ENCODE assay signal across 8 cellular contexts in the genomic region with DNA sequence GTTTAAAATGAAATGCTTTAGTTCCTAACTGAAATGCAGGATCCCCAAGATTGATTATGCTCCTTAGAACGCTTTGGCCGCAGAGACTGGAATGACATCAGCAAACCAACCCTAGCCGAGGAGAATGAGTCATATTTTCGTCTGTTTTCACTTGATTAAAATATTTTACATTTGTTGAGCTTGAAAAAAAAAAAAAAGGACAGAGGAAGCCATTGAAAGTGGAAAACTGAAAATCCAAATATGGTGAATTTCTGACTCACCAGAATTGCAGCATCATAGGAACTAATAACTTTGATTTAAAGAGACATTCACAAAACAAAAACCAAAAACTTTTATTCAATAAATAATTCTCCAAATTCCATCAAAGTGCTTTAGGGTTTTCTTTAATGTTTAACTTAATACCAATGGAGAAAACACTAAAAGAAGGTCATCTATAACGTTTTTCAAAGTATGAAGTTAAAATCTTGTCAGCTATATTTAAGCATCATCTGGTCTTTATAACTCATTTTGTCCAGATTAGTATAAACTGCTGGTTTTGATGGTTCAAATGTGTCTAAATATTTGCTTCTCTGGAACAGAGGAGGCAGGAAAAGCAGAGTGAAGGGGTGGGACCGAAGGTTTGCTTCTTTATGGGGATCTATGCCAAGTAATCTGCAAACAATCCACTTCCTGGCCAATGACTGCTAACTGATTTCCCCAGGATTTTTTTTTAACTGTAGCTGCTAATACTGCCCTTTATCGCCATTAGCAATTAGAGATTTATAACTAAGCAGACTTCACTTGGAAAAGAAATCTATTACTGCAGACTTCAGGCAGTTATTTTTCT. TPM values are rescaled to one million over a fixed set of nuclear protein-coding genes. Genes with fewer than 3 reads are reported as not detected.
DNase-seq lines count a peak whose midpoint lies in the region; ATAC-seq and TF ChIP-seq lines count a peak whose summit lies in the region.

No MANE protein-coding gene starts in this region.

- H3K36me3 ChIP-seq in HUES6 (ENCODE audit: control insufficient read depth, insufficient read depth, low read length): no peaks in the 10 kb centered on the region

- no peaks in the 10 kb centered on the region for H3K27me3 ChIP-seq in HUES6 (ENCODE audit: control insufficient read depth, insufficient read depth, low read length)

- CTCF ChIA-PET in AG04449 (lab: Yijun Ruan, JAX): interaction anchor here (1.6 to 2.1 kb wide), 3 partner anchors 21 to 78 kb away, joined by 3 to 9 read pairs (median 9); a partner anchor contains a TSS

- DNase-seq in AG04449 (ENCODE audit: low read depth, low spot score) (peak; percentile 88), choroid plexus epithelial cell (ENCODE audit: low read depth) (peak; percentile 97), mucosa of gallbladder (ENCODE audit: low spot score) (peak; percentile 52), NCI-H1694 (lab: John Stamatoyannopoulos, UW) (no peak), NOMO-1 treated with dmso at 0.1 percent for 144 hours (lab: John Stamatoyannopoulos, UW; ENCODE audit: unreplicated experiment) (no peak)

- peak overlapping the region; percentile 91 for H3K27ac ChIP-seq in HUES6 (ENCODE audit: low read depth, low read length)

- peak overlapping the region; percentile 32 for H3K4me3 ChIP-seq in AG04449 (ENCODE audit: low read depth, low read length)
- H3K4me3 ChIP-seq in HUES6 (ENCODE audit: low read depth, low read length): no peak overlapping the region; the same call in 1 of the 2 replicates
- peak overlapping the region; percentile 14 for H3K4me3 ChIP-seq in choroid plexus epithelial cell (ENCODE audit: low read depth, low read length)

- H3K4me1 ChIP-seq in HUES6 (ENCODE audit: control insufficient read depth, insufficient read depth, low read length): peaks cover 63% of the 10 kb centered on the region

- POLR2A ChIA-PET in AG04449 (lab: Yijun Ruan, JAX): interaction anchor here (0.6 to 1.1 kb wide), 2 partner anchors 27 to 32 kb away, joined by 3 read pairs; no protein-coding TSS in a partner anchor

- ATAC-seq in GM21360 (IDR thresholded peaks at IDR 0.05; ENCODE audit: unreplicated experiment) (no peak), HG03378 (IDR thresholded peaks at IDR 0.05; ENCODE audit: unreplicated experiment) (no peak)

- no peaks in the 10 kb centered on the region for H3K9me3 ChIP-seq in HUES6 (ENCODE audit: control insufficient read depth, insufficient read depth, low read depth, low read length)

- no peak for TF ChIP-seq CTCF in AG04449 (IDR thresholded peaks at IDR 0.05; ENCODE audit: insufficient read depth, low read length, missing control alignments)
- no peak for TF ChIP-seq CTCF in choroid plexus epithelial cell (conservative IDR thresholded peaks at IDR 0.05; ENCODE audit: low read depth, low read length)

- peak overlapping the region; percentile 59 for H3K9ac ChIP-seq in HUES6 (ENCODE audit: low read length)

RNA-seq across cellular contexts. Expression of a gene that starts 30.9 kb away (rescaled TPM):
- 30.8 TPM for total RNA-seq in mucosa of gallbladder

Comparison
In these comparisons a context has a peak if more than half of its experiments do, and no peak if none do; other contexts are left out.
1. DNase-seq: peak in AG04449 (single experiment), choroid plexus epithelial cell (single experiment) and mucosa of gallbladder (single experiment); none in NCI-H1694 (single experiment) and NOMO-1 treated with dmso at 0.1 percent for 144 hours (single experiment).